8 cellular contexts compared by ENCODE assay signal in genomic region chr9:127503947-127504886, GRCh38. TPM values are rescaled to one million over a fixed set of nuclear protein-coding genes. Genes with fewer than 3 reads are reported as not detected.
A peak's percentile ranks its signal among the peaks of the same experiment; 100 is the strongest.
DNase-seq lines count a peak whose midpoint lies in the region; ATAC-seq and TF ChIP-seq lines count a peak whose summit lies in the region.

No MANE protein-coding gene starts in this region.

- H3K27me3 Mint-ChIP-seq in T-helper 2 cell treated with Interferon-gamma antibody and Interleukin-4, amounts not matched to agents 5 μg/mL and 100 μg/mL, for 36 hours (ENCODE audit: low read depth) = no peaks in the 10 kb centered on the region

- WGBS in right cardiac atrium = 53% methylated on average over 25 of the region's 25 CpGs

- H3K4me3 Mint-ChIP-seq in T-helper 2 cell treated with Interferon-gamma antibody and Interleukin-4, amounts not matched to agents 5 μg/mL and 100 μg/mL, for 36 hours = no peak overlapping the region

- intact Hi-C loops in right cardiac atrium (cut with DNase I) (loop anchor here (1.0 to 10.0 kb wide), 4 partner anchors 82 to 421 kb away; no protein-coding TSS in a partner anchor), sciatic nerve (cut with DNase I) (loop anchor here (10.0 kb wide), 1 partner anchor 231 kb away; the partner anchor contains the start of gene TOR2A)

- peak; percentile 84 for TF ChIP-seq CTCF in GM12865 (IDR thresholded peaks at IDR 0.05; ENCODE audit: insufficient read depth, low read depth, low read length, missing control alignments)

- H3K27ac Mint-ChIP-seq in T-helper 2 cell treated with Interferon-gamma antibody and Interleukin-4, amounts not matched to agents 5 μg/mL and 100 μg/mL, for 36 hours = no peak overlapping the region

- ATAC-seq in right cardiac atrium (peak; percentile 78 to 79), sciatic nerve (peak; percentile 86), HG03025 (IDR thresholded peaks at IDR 0.05; ENCODE audit: low FRiP score, unreplicated experiment) (no peak), HG03097 (IDR thresholded peaks at IDR 0.05; ENCODE audit: low FRiP score, unreplicated experiment) (no peak)

- no peaks in the 10 kb centered on the region for H3K27me3 ChIP-seq in right cardiac atrium (ENCODE audit: control insufficient read depth, insufficient read depth)

- DNase-seq in GM12865 (ENCODE audit: low read depth) (peak; percentile 89), NCI-H146 (lab: John Stamatoyannopoulos, UW) (peak; percentile 52), amniotic stem cell (lab: John Stamatoyannopoulos, UW) (peak; percentile 15), right cardiac atrium (peak; percentile 88 to 97 (median 95)), sciatic nerve (ENCODE audit: low spot score) (peak; percentile 93)
- DNase-seq in T-helper 2 cell treated with Interferon-gamma antibody and Interleukin-4, amounts not matched to agents 5 μg/mL and 100 μg/mL, for 36 hours (ENCODE audit: low spot score) = peak; percentile 68

- H3K9me3 ChIP-seq in right cardiac atrium (ENCODE audit: control insufficient read depth, low read length) = no peaks in the 10 kb centered on the region

- no peaks in the 10 kb centered on the region for H3K4me1 Mint-ChIP-seq in T-helper 2 cell treated with Interferon-gamma antibody and Interleukin-4, amounts not matched to agents 5 μg/mL and 100 μg/mL, for 36 hours (ENCODE audit: low read depth)

- no peaks in the 10 kb centered on the region for H3K9me3 Mint-ChIP-seq in T-helper 2 cell treated with Interferon-gamma antibody and Interleukin-4, amounts not matched to agents 5 μg/mL and 100 μg/mL, for 36 hours

- H3K4me1 ChIP-seq in right cardiac atrium (ENCODE audit: control insufficient read depth, insufficient read depth, low read length) = no peaks in the 10 kb centered on the region

- peaks cover 7% of the 10 kb centered on the region for H3K36me3 Mint-ChIP-seq in T-helper 2 cell treated with Interferon-gamma antibody and Interleukin-4, amounts not matched to agents 5 μg/mL and 100 μg/mL, for 36 hours (ENCODE audit: low read depth)

- no peak overlapping the region for H3K27ac ChIP-seq in right cardiac atrium (ENCODE audit: low read length)

- no peak overlapping the region for H3K4me3 ChIP-seq in GM12865 (ENCODE audit: low read depth, low read length)
- no peak overlapping the region for H3K4me3 ChIP-seq in right cardiac atrium (ENCODE audit: low read length)

RNA-seq across cellular contexts. Expression of gene LRSAM1, which starts 52.9 kb away (rescaled TPM):
- 10 to 100 TPM; 14.4 to 23.3 (median 21.1) TPM for total RNA-seq in right cardiac atrium
- polyA plus RNA-seq in right cardiac atrium = 23.8 TPM
- 27.0 TPM for total RNA-seq in sciatic nerve

RNA-seq across cellular contexts. Expression of gene RPL12, which starts 53.0 kb away (rescaled TPM):
- total RNA-seq in right cardiac atrium (100 to 1,000 TPM; 535 to 714 (median 622) TPM), sciatic nerve (894 TPM)
- polyA plus RNA-seq in right cardiac atrium = 1,268 TPM

Comparison
In these comparisons a context has a peak if more than half of its experiments do, and no peak if none do; other contexts are left out.
1. DNase-seq: peak in every context shown above with its lines; median percentile 95 in right cardiac atrium; 93 in sciatic nerve; 89 in GM12865; 68 in T-helper 2 cell treated with Interferon-gamma antibody and Interleukin-4, amounts not matched to agents 5 μg/mL and 100 μg/mL, for 36 hours; 52 in NCI-H146; 15 in amniotic stem cell.
2. ATAC-seq: peak in right cardiac atrium (2 of 2) and sciatic nerve (single experiment); none in HG03025 (single experiment) and HG03097 (single experiment).